In the genomic region with DNA sequence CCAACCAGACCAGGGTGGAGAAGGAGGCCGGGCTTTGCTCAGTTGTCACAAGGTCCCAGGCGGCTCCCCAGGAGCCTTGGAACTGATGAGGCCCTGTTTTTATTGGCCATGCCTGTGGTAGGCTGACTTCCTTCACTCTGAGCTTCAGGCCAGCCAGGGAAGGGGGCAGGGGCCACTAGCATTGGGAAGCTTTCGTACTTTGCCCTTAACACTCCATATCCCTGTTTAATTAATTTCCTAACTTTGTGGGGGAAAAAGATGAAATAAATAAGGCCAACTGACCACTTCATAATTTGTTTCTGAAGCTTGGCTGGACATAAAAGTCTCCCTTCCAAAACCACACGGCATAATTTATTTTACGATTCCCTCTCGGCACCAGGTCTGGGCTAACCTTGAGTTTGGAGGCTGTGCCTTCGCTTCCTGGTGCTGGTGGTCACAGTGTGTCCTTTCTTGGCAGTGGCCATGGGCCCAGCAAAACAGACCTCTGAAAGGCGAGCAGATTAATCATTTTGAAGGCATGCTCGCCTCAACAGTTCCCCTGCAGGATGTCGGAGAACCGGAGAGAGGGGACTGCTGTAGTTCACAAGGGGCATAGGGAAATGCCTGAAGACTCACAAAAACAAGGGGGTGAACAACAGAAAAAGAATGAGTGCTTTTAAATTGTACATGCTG, we compare ENCODE assay signal across 13 cellular contexts.
DNase-seq lines count a peak whose midpoint lies in the region; ATAC-seq, FAIRE-seq and TF ChIP-seq lines count a peak whose summit lies in the region.
"Had no signal": no experiment of that assay in that cellular context is flagged by ENCODE, and none has a peak within 500 bp of the region (broad histone marks: within the 10 kb centered on the region; RNA-seq: fewer than 3 reads in every experiment).

No MANE protein-coding gene starts in this region.

- H3K36me3 ChIP-seq in kidney (ENCODE audit: control insufficient read depth in 1 of 2, insufficient read depth in 2 of 2, low read length in 2 of 2), result no peaks in the 10 kb centered on the region
- no peaks in the 10 kb centered on the region for H3K36me3 ChIP-seq in skeletal muscle satellite cell (ENCODE audit: insufficient read depth, low read length)
- H3K36me3 ChIP-seq: BLaER1 had no signal

- no peak for ATAC-seq in GM21737 (IDR thresholded peaks at IDR 0.05; ENCODE audit: unreplicated experiment)
- ATAC-seq in HG03521 (IDR thresholded peaks at IDR 0.05; ENCODE audit: unreplicated experiment), result no peak

- TF ChIP-seq CTCF in choroid plexus epithelial cell (conservative IDR thresholded peaks at IDR 0.05; ENCODE audit: low read depth, low read length) (peak; percentile 19), kidney (IDR thresholded peaks at IDR 0.05; ENCODE audit: borderline replicate concordance, extremely low read depth, insufficient read depth) (no peak)

- H3K4me2 ChIP-seq in skeletal muscle satellite cell (ENCODE audit: low read length), result peak overlapping the region; percentile 35
- H3K4me2 ChIP-seq: BLaER1 had no signal

- H3K9ac ChIP-seq in kidney (ENCODE audit: low read length in 2 of 2) (no peak overlapping the region), skeletal muscle satellite cell (ENCODE audit: low read depth, low read length) (peak overlapping the region; percentile 67)
- H3K9ac ChIP-seq: BLaER1 had no signal

- H3K9me3 ChIP-seq in kidney (ENCODE audit: control insufficient read depth in 1 of 2, low read length in 2 of 2), result no peaks in the 10 kb centered on the region
- H3K9me3 ChIP-seq in skeletal muscle satellite cell (replicated peaks; ENCODE audit: low read length), result no peaks in the 10 kb centered on the region
- H3K9me3 ChIP-seq: BLaER1 had no signal

- no peaks in the 10 kb centered on the region for H3K27me3 ChIP-seq in skeletal muscle satellite cell (ENCODE audit: control insufficient read depth, insufficient read depth, low read length)
- H3K27me3 ChIP-seq: BLaER1 had no signal

- DNase-seq in Daoy (ENCODE audit: low read depth), result peak; percentile 16
- peak; percentile 50 for DNase-seq in choroid plexus epithelial cell (ENCODE audit: low read depth)
- DNase-seq in kidney, result peak; percentile 90
- no peak for DNase-seq in NCI-H2107 (lab: John Stamatoyannopoulos, UW)
- no peak for DNase-seq in superior temporal gyrus (ENCODE audit: extremely low spot score)
- DNase-seq: activated CD4-positive, alpha-beta T cell treated with anti-CD3 and anti-CD28 coated beads, Interleukin-2, amount 50 U/mL, for 4 hours; activated gamma-delta T cell treated with Interleukin-2 at 50 U/mL for 16 hours; glutamatergic neuron; T-helper 2 cell had no signal

- no peak for FAIRE-seq in kidney (lab: Jason Lieb, UNC)

- H3K27ac ChIP-seq in kidney (ENCODE audit: low read depth in 2 of 2, low read length in 2 of 2), result no peak overlapping the region
- H3K27ac ChIP-seq: BLaER1 had no signal

- H3K4me3 ChIP-seq in choroid plexus epithelial cell (ENCODE audit: low read depth, low read length), result no peak overlapping the region
- no peak overlapping the region for H3K4me3 ChIP-seq in kidney (ENCODE audit: low read length in 2 of 2)
- peak overlapping the region; percentile 0 for H3K4me3 ChIP-seq in skeletal muscle satellite cell (ENCODE audit: low read length)
- H3K4me3 ChIP-seq: BLaER1 had no signal

- intact Hi-C loops in kidney (cut with DNase I), result no loop called here

- H3K4me1 ChIP-seq in kidney (ENCODE audit: control insufficient read depth in 1 of 2, insufficient read depth in 1 of 2, low read depth in 1 of 2, low read length in 2 of 2) (no peaks in the 10 kb centered on the region), skeletal muscle satellite cell (ENCODE audit: control insufficient read depth, insufficient read depth, low read length) (peaks cover 66% of the 10 kb centered on the region)
- H3K4me1 ChIP-seq: BLaER1 had no signal

Comparison
In these comparisons a context has a peak if more than half of its experiments do, and no peak if none do; other contexts are left out.
1. DNase-seq: peak in Daoy (single experiment), choroid plexus epithelial cell (single experiment) and kidney (single experiment); none in NCI-H2107 (single experiment) and superior temporal gyrus (single experiment).